8 cellular contexts compared by ENCODE assay signal in genomic region chr11:68212421-68213134, GRCh38. TPM values are rescaled to one million over a fixed set of nuclear protein-coding genes. Genes with fewer than 3 reads are reported as not detected.
DNase-seq lines count a peak whose midpoint lies in the region; ATAC-seq and TF ChIP-seq lines count a peak whose summit lies in the region.

No MANE protein-coding gene starts in this region.

- peak; percentile 90 for DNase-seq in D341Med (ENCODE audit: low spot score)
- peak; percentile 76 for DNase-seq in SW480 (ENCODE audit: low spot score)
- peak in 1 of 2 donors; percentile 85 for DNase-seq in ascending aorta (ENCODE audit: low spot score in 2 of 2)
- DNase-seq in hepatic stellate cell (ENCODE audit: low spot score) = peak; percentile 84

- no peaks in the 10 kb centered on the region for H3K9me3 ChIP-seq in ascending aorta

- ATAC-seq in GM21423 (IDR thresholded peaks at IDR 0.05; ENCODE audit: unreplicated experiment) (peak; percentile 38), HG03469 (IDR thresholded peaks at IDR 0.05; ENCODE audit: unreplicated experiment) (no peak)

- H3K27ac ChIP-seq in ascending aorta (peak overlapping the region; percentile 96 to 100), rectal smooth muscle tissue (ENCODE audit: low read depth, low read length) (peak overlapping the region; percentile 83)

- intact Hi-C loops in ascending aorta (cut with DNase I) = loop anchor here (1.0 to 5.0 kb wide), 6 partner anchors 60 to 248 kb away; partner anchors contain the start of genes CHKA, LRP5 and PPP6R3

- H3K9ac ChIP-seq in rectal smooth muscle tissue (ENCODE audit: low read length) = no peak overlapping the region

- H3K4me1 ChIP-seq in ascending aorta (peaks cover 3 to 30% of the 10 kb centered on the region in 2 donors), rectal smooth muscle tissue (ENCODE audit: control insufficient read depth, insufficient read depth, low read length) (peaks cover 15% of the 10 kb centered on the region)

- H3K36me3 ChIP-seq in ascending aorta (no peaks in the 10 kb centered on the region), rectal smooth muscle tissue (ENCODE audit: control insufficient read depth, insufficient read depth, low read length) (no peaks in the 10 kb centered on the region)

- H3K27me3 ChIP-seq in ascending aorta = no peaks in the 10 kb centered on the region
- no peaks in the 10 kb centered on the region for H3K27me3 ChIP-seq in rectal smooth muscle tissue (ENCODE audit: control insufficient read depth, insufficient read depth, low read length)

- TF ChIP-seq CTCF in LNCAP (IDR thresholded peaks at IDR 0.05) (peak; percentile 53), ascending aorta (IDR thresholded peaks at IDR 0.05) (peak in 2 of 3 experiments; percentile 20 to 48)

- H3K4me3 ChIP-seq in ascending aorta = peak overlapping the region; percentile 90 to 92
- H3K4me3 ChIP-seq in rectal smooth muscle tissue (ENCODE audit: low read length) = peak overlapping the region; percentile 68

RNA-seq across cellular contexts. Expression of gene KMT5B, which starts 0.5 kb away (rescaled TPM):
- 82.0 TPM for total RNA-seq in ascending aorta

RNA-seq across cellular contexts. Expression of gene C11orf24, which starts 59.2 kb away (rescaled TPM):
- total RNA-seq in ascending aorta = 123 TPM
